Comparison of ENCODE assay signal across 24 cellular contexts in genomic region chrX:98448524-98448923, GRCh38.
"Had no signal": no experiment of that assay in that cellular context is flagged by ENCODE, and none has a peak within 500 bp of the region (broad histone marks: within the 10 kb centered on the region; RNA-seq: fewer than 3 reads in every experiment).

No MANE protein-coding gene starts in this region.

- H3K27ac Mint-ChIP-seq: activated CD4-positive, alpha-beta memory T cell treated with anti-CD3 and anti-CD28 coated beads for 36 hours; activated CD4-positive, alpha-beta T cell treated with anti-CD3 and anti-CD28 coated beads, Interleukin-2, amount 10 ng/mL, durations not matched to agents 7 days and 5 days; activated naive CD4-positive, alpha-beta T cell treated with anti-CD3 and anti-CD28 coated beads for 36 hours; activated naive CD8-positive, alpha-beta T cell; brain; T-helper 17 cell had no signal

- H3K4me3 Mint-ChIP-seq: activated CD4-positive, alpha-beta memory T cell treated with anti-CD3 and anti-CD28 coated beads for 36 hours; activated CD4-positive, alpha-beta T cell treated with anti-CD3 and anti-CD28 coated beads, Interleukin-2, amount 10 ng/mL, durations not matched to agents 7 days and 5 days; activated naive CD4-positive, alpha-beta T cell treated with anti-CD3 and anti-CD28 coated beads for 36 hours; activated naive CD8-positive, alpha-beta T cell; activated T-cell treated with anti-CD3 and anti-CD28 coated beads, Interleukin-2, amount 50 U/mL, for 4 hours; brain; central memory CD8-positive, alpha-beta T cell; T-helper 17 cell had no signal

- DNase-seq: activated CD4-positive, alpha-beta memory T cell treated with anti-CD3 and anti-CD28 coated beads for 36 hours; activated CD4-positive, alpha-beta T cell treated with anti-CD3 and anti-CD28 coated beads, Interleukin-2, amount 10 ng/mL, durations not matched to agents 7 days and 5 days; activated CD4-positive, CD25-positive, alpha-beta regulatory T cell; activated CD8-positive, alpha-beta memory T cell treated with anti-CD3 and anti-CD28 coated beads for 24 hours; activated effector memory CD4-positive, alpha-beta T cell treated with anti-CD3 and anti-CD28 coated beads, Interleukin-2, amount 50 U/mL, for 16 hours; activated naive CD4-positive, alpha-beta T cell treated with anti-CD3 and anti-CD28 coated beads for 36 hours; activated T-cell treated with anti-CD3 and anti-CD28 coated beads, Interleukin-2, amount 50 U/mL, for 4 hours; amygdala; MM.1S; NCI-H1105; NCI-H1436; NCI-H1694 treated with DMSO at 0.1 percent for 48 hours; NCI-H2029 treated with DMSO at 0.1 percent for 48 hours; NCI-H345; NCI-H510A; NCI-H526 treated with DMSO at 0.1 percent for 48 hours; Peyer's patch; SHP77 treated with DMSO at 0.1 percent for 48 hours; T-helper 17 cell; T-helper 9 cell had no signal

- H3K4me1 ChIP-seq: Peyer's patch had no signal

- H3K36me3 ChIP-seq: Peyer's patch had no signal

- H3K27me3 Mint-ChIP-seq: activated CD4-positive, alpha-beta memory T cell treated with anti-CD3 and anti-CD28 coated beads for 36 hours; activated CD4-positive, alpha-beta T cell treated with anti-CD3 and anti-CD28 coated beads, Interleukin-2, amount 10 ng/mL, durations not matched to agents 7 days and 5 days; activated naive CD8-positive, alpha-beta T cell; central memory CD8-positive, alpha-beta T cell; T-helper 17 cell had no signal

- H3K4me3 ChIP-seq: Peyer's patch had no signal

- H3K4me1 Mint-ChIP-seq: activated CD4-positive, alpha-beta T cell treated with anti-CD3 and anti-CD28 coated beads, Interleukin-2, amount 10 ng/mL, durations not matched to agents 7 days and 5 days; brain; central memory CD8-positive, alpha-beta T cell; T-helper 17 cell had no signal

- H3K36me3 Mint-ChIP-seq: activated CD4-positive, alpha-beta memory T cell treated with anti-CD3 and anti-CD28 coated beads for 36 hours; activated naive CD8-positive, alpha-beta T cell; brain had no signal

- H3K9me3 ChIP-seq: Peyer's patch had no signal

- H3K27ac ChIP-seq: Peyer's patch, RWPE1 had no signal

- ATAC-seq: activated T-cell treated with anti-CD3 and anti-CD28 coated beads, Interleukin-2, amount 50 U/mL, for 4 hours; T-helper 17 cell had no signal

- H3K27me3 ChIP-seq: Peyer's patch had no signal

- H3K9me3 Mint-ChIP-seq: activated CD4-positive, alpha-beta memory T cell treated with anti-CD3 and anti-CD28 coated beads for 36 hours; activated CD4-positive, alpha-beta T cell treated with anti-CD3 and anti-CD28 coated beads, Interleukin-2, amount 10 ng/mL, durations not matched to agents 7 days and 5 days; activated naive CD4-positive, alpha-beta T cell treated with anti-CD3 and anti-CD28 coated beads for 36 hours; activated T-cell treated with anti-CD3 and anti-CD28 coated beads, Interleukin-2, amount 50 U/mL, for 4 hours; central memory CD8-positive, alpha-beta T cell had no signal
